Comparison of ENCODE assay signal across 16 cellular contexts in the genomic region with DNA sequence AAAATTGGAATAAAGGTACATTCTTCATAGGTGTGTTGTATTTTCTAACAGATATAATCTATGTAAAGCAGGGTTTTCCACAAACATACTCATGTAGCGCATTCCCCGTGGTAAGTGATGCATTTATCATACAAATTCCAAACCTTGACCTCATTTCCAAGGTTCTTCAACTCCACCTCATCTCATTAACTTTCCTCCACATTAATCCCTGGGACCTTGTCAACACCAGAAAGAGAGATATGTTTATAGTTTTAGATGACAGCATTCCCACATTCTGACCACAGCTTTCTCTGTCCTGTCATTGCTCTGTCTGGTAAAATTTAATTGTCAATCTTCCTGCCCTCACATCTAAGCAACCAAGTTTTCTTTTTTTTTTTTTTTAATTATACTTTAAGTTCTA.
A peak's percentile ranks its signal among the peaks of the same experiment; 100 is the strongest.
DNase-seq lines count a peak whose midpoint lies in the region; ATAC-seq lines count a peak whose summit lies in the region.
"Had no signal": no experiment of that assay in that cellular context is flagged by ENCODE, and none has a peak within 500 bp of the region (broad histone marks: within the 10 kb centered on the region; RNA-seq: fewer than 3 reads in every experiment).

No MANE protein-coding gene starts in this region.

- no peaks in the 10 kb centered on the region for H3K4me1 Mint-ChIP-seq in activated CD8-positive, alpha-beta memory T cell treated with anti-CD3 and anti-CD28 coated beads, Interleukin-2, amount 10 ng/mL, durations not matched to agents 7 days and 5 days
- H3K4me1 Mint-ChIP-seq: CD4-positive, alpha-beta memory T cell had no signal

- no peak overlapping the region for H3K4me3 Mint-ChIP-seq in activated CD8-positive, alpha-beta memory T cell treated with anti-CD3 and anti-CD28 coated beads, Interleukin-2, amount 10 ng/mL, durations not matched to agents 7 days and 5 days
- H3K4me3 Mint-ChIP-seq: CD4-positive, alpha-beta memory T cell had no signal

- CTCF ChIA-PET in activated CD8-positive, alpha-beta memory T cell treated with anti-CD3 and anti-CD28 coated beads, Interleukin-2, amount 10 ng/mL, durations not matched to agents 7 days and 5 days (lab: Charles Lee), result no interaction called here

- no peak for ATAC-seq in HG03139 (IDR thresholded peaks at IDR 0.05; ENCODE audit: unreplicated experiment)
- no peak for ATAC-seq in activated CD8-positive, alpha-beta memory T cell treated with anti-CD3 and anti-CD28 coated beads, Interleukin-2, amount 10 ng/mL, durations not matched to agents 7 days and 5 days
- ATAC-seq: A549 had no signal

- peaks cover 4% of the 10 kb centered on the region for H3K9me3 Mint-ChIP-seq in activated CD8-positive, alpha-beta memory T cell treated with anti-CD3 and anti-CD28 coated beads, Interleukin-2, amount 10 ng/mL, durations not matched to agents 7 days and 5 days (ENCODE audit: low read depth)

- H3K36me3 Mint-ChIP-seq in activated CD8-positive, alpha-beta memory T cell treated with anti-CD3 and anti-CD28 coated beads, Interleukin-2, amount 10 ng/mL, durations not matched to agents 7 days and 5 days, result no peaks in the 10 kb centered on the region
- H3K36me3 Mint-ChIP-seq: CD4-positive, alpha-beta memory T cell had no signal

- DNase-seq in A172 (ENCODE audit: low spot score) (peak; percentile 13), M059J (ENCODE audit: low read depth) (peak; percentile 58), astrocyte of the hippocampus (ENCODE audit: low read depth, low spot score) (peak; percentile 41), AG08396 (ENCODE audit: low spot score) (no peak)
- DNase-seq in activated CD8-positive, alpha-beta memory T cell treated with anti-CD3 and anti-CD28 coated beads, Interleukin-2, amount 10 ng/mL, durations not matched to agents 7 days and 5 days, result no peak
- DNase-seq: ACHN; C1 segment of cervical spinal cord; CD4-positive, alpha-beta memory T cell; COR-L47; DMS153; DND-41; GOT3; H7; HCEC 1CT had no signal

- H3K27ac Mint-ChIP-seq in activated CD8-positive, alpha-beta memory T cell treated with anti-CD3 and anti-CD28 coated beads, Interleukin-2, amount 10 ng/mL, durations not matched to agents 7 days and 5 days, result no peak overlapping the region
- H3K27ac Mint-ChIP-seq: CD4-positive, alpha-beta memory T cell had no signal

- no peaks in the 10 kb centered on the region for H3K27me3 Mint-ChIP-seq in activated CD8-positive, alpha-beta memory T cell treated with anti-CD3 and anti-CD28 coated beads, Interleukin-2, amount 10 ng/mL, durations not matched to agents 7 days and 5 days

Comparison
In these comparisons a context has a peak if more than half of its experiments do, and no peak if none do; other contexts are left out.
1. DNase-seq: peak in A172 (single experiment), M059J (single experiment) and astrocyte of the hippocampus (single experiment); none in AG08396 (single experiment) and activated CD8-positive, alpha-beta memory T cell treated with anti-CD3 and anti-CD28 coated beads, Interleukin-2, amount 10 ng/mL, durations not matched to agents 7 days and 5 days (single experiment).